ENCODE assay signal across 17 cellular contexts in the genomic region with DNA sequence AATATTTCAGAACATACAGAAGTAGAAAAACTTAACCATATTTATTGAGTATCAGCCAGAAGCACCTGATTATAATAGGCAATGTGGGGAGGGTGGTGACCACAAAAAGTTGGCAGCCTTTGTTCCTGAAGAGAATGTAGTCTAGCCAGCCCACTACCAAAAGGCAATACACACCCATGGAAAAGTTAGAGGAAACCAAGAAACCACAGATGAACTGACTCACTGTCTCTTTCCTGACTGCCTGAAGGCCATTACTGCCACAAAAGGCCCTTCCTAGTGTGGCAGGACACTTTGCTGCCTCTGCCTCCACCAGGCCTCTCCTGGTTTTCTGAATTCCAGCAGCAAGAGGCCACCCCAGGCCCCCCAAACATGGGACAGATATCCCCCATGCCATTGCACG.
"Had no signal": no experiment of that assay in that cellular context is flagged by ENCODE, and none has a peak within 500 bp of the region (broad histone marks: within the 10 kb centered on the region; RNA-seq: fewer than 3 reads in every experiment).

No MANE protein-coding gene starts in this region.

- H3K4me3 Mint-ChIP-seq: activated naive CD4-positive, alpha-beta T cell treated with anti-CD3 and anti-CD28 coated beads, Interleukin-2, amount 50 U/mL, for 24 hours; neural crest cell; T-cell; WTC11 had no signal

- H3K9me3 Mint-ChIP-seq: activated naive CD4-positive, alpha-beta T cell treated with anti-CD3 and anti-CD28 coated beads, Interleukin-2, amount 50 U/mL, for 24 hours; neural crest cell; T-cell; WTC11 had no signal

- DNase-seq: activated CD4-positive, alpha-beta T cell treated with anti-CD3 and anti-CD28 coated beads for 48 hours; anterior cingulate cortex; central memory CD4-positive, alpha-beta T cell; cortex of kidney; effector CD8-positive, alpha-beta T cell; kidney glomerular epithelial cell; pancreas; stimulated activated CD4-positive, alpha-beta T cell treated with anti-CD3 and anti-CD28 coated beads, Interleukin-15, amount 100 ng/mL, for 24 hours; stimulated activated CD4-positive, alpha-beta T cell treated with anti-CD3 and anti-CD28 coated beads, Interleukin-4, amount 100 ng/mL, for 24 hours; T-cell; T1000; thyroid gland had no signal

- H3K27me3 ChIP-seq: pancreas, thyroid gland had no signal

- ATAC-seq: pancreas, T-cell, WTC11 had no signal

- H3K9me3 ChIP-seq: pancreas, thyroid gland had no signal

- H3K27ac ChIP-seq: epithelial cell of prostate, hepatocyte, pancreas, thyroid gland had no signal

- H3K4me1 Mint-ChIP-seq: T-cell had no signal

- H3K27ac Mint-ChIP-seq: activated naive CD4-positive, alpha-beta T cell treated with anti-CD3 and anti-CD28 coated beads, Interleukin-2, amount 50 U/mL, for 24 hours; T-cell; WTC11 had no signal

- H3K36me3 Mint-ChIP-seq: activated naive CD4-positive, alpha-beta T cell treated with anti-CD3 and anti-CD28 coated beads, Interleukin-2, amount 50 U/mL, for 24 hours; T-cell; WTC11 had no signal

- H3K36me3 ChIP-seq: pancreas, thyroid gland had no signal

- H3K4me3 ChIP-seq: hepatocyte, pancreas, thyroid gland had no signal
